8 cellular contexts compared by ENCODE assay signal in the genomic region with DNA sequence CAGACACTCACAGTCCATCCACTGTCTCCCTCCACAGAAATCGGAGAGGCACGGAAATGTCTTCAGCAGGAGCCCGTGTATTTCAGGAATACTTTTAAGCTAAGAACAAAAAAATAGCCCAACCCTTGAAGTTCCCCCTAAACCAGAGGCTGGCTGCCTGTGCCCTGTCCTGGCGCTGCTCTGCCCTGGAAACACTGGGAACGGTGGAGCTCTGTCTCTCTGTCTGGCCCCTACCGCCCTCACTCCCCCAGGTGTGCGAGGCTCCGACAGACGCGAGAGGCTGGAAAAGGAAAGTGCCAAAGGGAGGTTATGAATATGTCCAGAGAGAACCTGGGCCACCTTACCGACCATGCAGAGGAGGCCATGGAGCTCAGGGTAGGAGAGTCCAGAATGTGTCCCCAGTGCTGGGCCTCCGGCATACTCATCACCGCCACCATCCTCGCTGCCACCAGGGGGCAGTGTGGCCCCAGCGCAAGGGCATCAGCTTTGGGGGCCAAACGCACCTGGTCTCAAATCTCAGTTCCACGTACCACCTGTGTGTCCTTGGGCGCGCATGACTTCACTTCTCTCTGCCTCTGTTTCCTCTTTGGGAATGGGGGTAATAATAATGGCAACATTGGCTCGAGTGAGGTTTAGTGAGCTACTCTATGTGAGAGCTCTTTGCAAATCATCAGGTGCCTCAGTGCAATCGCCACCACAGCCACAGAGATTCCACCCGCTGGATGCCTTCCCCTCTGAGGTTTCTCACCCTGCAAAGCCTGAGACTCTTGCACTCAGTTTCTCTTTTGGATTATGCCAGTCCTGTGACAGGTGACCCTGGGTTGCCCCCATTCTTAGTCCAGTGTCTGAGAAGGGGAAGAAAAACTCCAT. TPM values are rescaled to one million over a fixed set of nuclear protein-coding genes. Genes with fewer than 3 reads are reported as not detected.
DNase-seq lines count a peak whose midpoint lies in the region; ATAC-seq and TF ChIP-seq lines count a peak whose summit lies in the region.

No MANE protein-coding gene starts in this region.

- H3K4me3 Mint-ChIP-seq in naive thymus-derived CD8-positive, alpha-beta T cell, result no peak overlapping the region
- H3K4me3 Mint-ChIP-seq in stimulated activated naive B cell treated with anti-CD40 and anti-IgM and Interleukin-4, amounts not matched to agents 10 μg/mL and 1 μg/mL and 100 μg/mL, for 72 hours, result no peak overlapping the region

- no peaks in the 10 kb centered on the region for H3K9me3 Mint-ChIP-seq in naive thymus-derived CD8-positive, alpha-beta T cell
- no peaks in the 10 kb centered on the region for H3K9me3 Mint-ChIP-seq in stimulated activated naive B cell treated with anti-CD40 and anti-IgM and Interleukin-4, amounts not matched to agents 10 μg/mL and 1 μg/mL and 100 μg/mL, for 72 hours

- H3K36me3 Mint-ChIP-seq in naive thymus-derived CD8-positive, alpha-beta T cell, result no peaks in the 10 kb centered on the region
- no peaks in the 10 kb centered on the region for H3K36me3 Mint-ChIP-seq in stimulated activated naive B cell treated with anti-CD40 and anti-IgM and Interleukin-4, amounts not matched to agents 10 μg/mL and 1 μg/mL and 100 μg/mL, for 72 hours

- H3K4me3 ChIP-seq in epithelial cell of esophagus (ENCODE audit: low read length), result no peak overlapping the region

- ATAC-seq in naive thymus-derived CD8-positive, alpha-beta T cell, result peak; percentile 62 to 68
- peak; percentile 70 to 74 for ATAC-seq in stimulated activated naive B cell treated with anti-CD40 and anti-IgM and Interleukin-4, amounts not matched to agents 10 μg/mL and 1 μg/mL and 100 μg/mL, for 72 hours (replicated peaks)

- POLR2A ChIA-PET in naive thymus-derived CD8-positive, alpha-beta T cell (lab: Charles Lee), result interaction anchor here (0.5 to 2.5 kb wide), 11 partner anchors 63 to 254 kb away, joined by 3 to 14 read pairs (median 4); partner anchors contain the start of gene NEU3

- H3K27me3 Mint-ChIP-seq in naive thymus-derived CD8-positive, alpha-beta T cell, result peaks cover 5 to 18% (median 11%) of the 10 kb centered on the region in 5 donors
- peaks cover 35 to 37% of the 10 kb centered on the region in 2 donors for H3K27me3 Mint-ChIP-seq in stimulated activated naive B cell treated with anti-CD40 and anti-IgM and Interleukin-4, amounts not matched to agents 10 μg/mL and 1 μg/mL and 100 μg/mL, for 72 hours

- TF ChIP-seq CTCF in epithelial cell of esophagus (IDR thresholded peaks at IDR 0.05; ENCODE audit: insufficient read depth, low read depth, low read length, missing control alignments), result peak; percentile 88

- peak overlapping the region in 6 of 10 donors; percentile 29 to 85 (median 64) for H3K27ac Mint-ChIP-seq in naive thymus-derived CD8-positive, alpha-beta T cell
- no peak overlapping the region for H3K27ac Mint-ChIP-seq in stimulated activated naive B cell treated with anti-CD40 and anti-IgM and Interleukin-4, amounts not matched to agents 10 μg/mL and 1 μg/mL and 100 μg/mL, for 72 hours

- DNase-seq in SKM-1 treated with dmso at 0.1 percent for 144 hours (lab: John Stamatoyannopoulos, UW; ENCODE audit: unreplicated experiment), result peak; percentile 13
- no peak for DNase-seq in SKM-1 (lab: John Stamatoyannopoulos, UW; ENCODE audit: unreplicated experiment)
- DNase-seq in NCI-H1930 (lab: John Stamatoyannopoulos, UW), result peak; percentile 19 to 57
- peak; percentile 48 to 83 (median 73) for DNase-seq in activated CD8-positive, alpha-beta memory T cell treated with anti-CD3 and anti-CD28 coated beads for 48 hours (ENCODE audit: low read depth in 2 of 3, low spot score in 2 of 3)
- DNase-seq in epithelial cell of esophagus (ENCODE audit: low read depth), result peak; percentile 50
- DNase-seq in naive thymus-derived CD8-positive, alpha-beta T cell, result peak; percentile 58 to 88 (median 78)
- DNase-seq in stimulated activated naive B cell treated with anti-CD40 and anti-IgM and Interleukin-4, amounts not matched to agents 10 μg/mL and 1 μg/mL and 100 μg/mL, for 72 hours, result peak; percentile 55
- DNase-seq in middle frontal gyrus (ENCODE audit: extremely low spot score, low spot score), result no peak

- peaks cover 28 to 47% (median 42%) of the 10 kb centered on the region in 4 donors for H3K4me1 Mint-ChIP-seq in naive thymus-derived CD8-positive, alpha-beta T cell
- H3K4me1 Mint-ChIP-seq in stimulated activated naive B cell treated with anti-CD40 and anti-IgM and Interleukin-4, amounts not matched to agents 10 μg/mL and 1 μg/mL and 100 μg/mL, for 72 hours, result peaks cover 18 to 22% of the 10 kb centered on the region in 2 donors

RNA-seq across cellular contexts. Expression of gene SLCO2B1, which starts 10.4 kb away (rescaled TPM):
- 1 to 10 TPM in 1 of 2 experiments, under 1 TPM in 1; 0.99 to 2.3 TPM for total RNA-seq in naive thymus-derived CD8-positive, alpha-beta T cell
- not detected for polyA plus RNA-seq in naive thymus-derived CD8-positive, alpha-beta T cell

RNA-seq across cellular contexts. Expression of gene OR2AT4, which starts 43.8 kb away (rescaled TPM):
- total RNA-seq in naive thymus-derived CD8-positive, alpha-beta T cell, result not detected
- not detected for polyA plus RNA-seq in naive thymus-derived CD8-positive, alpha-beta T cell

Comparison
In these comparisons a context has a peak if more than half of its experiments do, and no peak if none do; other contexts are left out.
1. DNase-seq: peak in SKM-1 treated with dmso at 0.1 percent for 144 hours (single experiment), NCI-H1930 (2 of 2), activated CD8-positive, alpha-beta memory T cell treated with anti-CD3 and anti-CD28 coated beads for 48 hours (3 of 3), epithelial cell of esophagus (single experiment), naive thymus-derived CD8-positive, alpha-beta T cell (10 of 10) and stimulated activated naive B cell treated with anti-CD40 and anti-IgM and Interleukin-4, amounts not matched to agents 10 μg/mL and 1 μg/mL and 100 μg/mL, for 72 hours (single experiment); none in SKM-1 (single experiment) and middle frontal gyrus (single experiment).